15 cellular contexts compared by ENCODE assay signal in genomic region chr22:23496445-23496833, GRCh38.
"Had no signal": no experiment of that assay in that cellular context is flagged by ENCODE, and none has a peak within 500 bp of the region (broad histone marks: within the 10 kb centered on the region; RNA-seq: fewer than 3 reads in every experiment).

No MANE protein-coding gene starts in this region.

- H3K4me1 ChIP-seq: gastroesophageal sphincter, lower lobe of right lung had no signal

- H3K4me3 ChIP-seq: gastroesophageal sphincter, lower lobe of right lung, mucosa of descending colon, suprapubic skin had no signal

- H3K27ac ChIP-seq: brain microvascular endothelial cell, gastroesophageal sphincter, lower lobe of right lung, suprapubic skin had no signal

- H3K27me3 ChIP-seq: brain microvascular endothelial cell, gastroesophageal sphincter had no signal

- H3K27me3 Mint-ChIP-seq: dendritic cell treated with granulocyte-macrophage colony-stimulating factor and Interleukin-4, amounts not matched to agents 40 ng/mL and 50 ng/mL, for 4 days had no signal

- H3K4me3 Mint-ChIP-seq: activated CD4-positive, alpha-beta memory T cell treated with anti-CD3 and anti-CD28 coated beads for 36 hours; dendritic cell treated with granulocyte-macrophage colony-stimulating factor and Interleukin-4, amounts not matched to agents 40 ng/mL and 50 ng/mL, for 4 days had no signal

- H3K9me3 ChIP-seq: gastroesophageal sphincter, lower lobe of right lung, mucosa of descending colon, suprapubic skin had no signal

- H3K36me3 ChIP-seq: brain microvascular endothelial cell, gastroesophageal sphincter, lower lobe of right lung, suprapubic skin had no signal

- DNase-seq: activated CD4-positive, CD25-positive, alpha-beta regulatory T cell treated with anti-CD3 and anti-CD28 coated beads, Interleukin-2, amount 50 U/mL, for 72 hours; brain microvascular endothelial cell; cerebellar nuclear complex; effector memory CD8-positive, alpha-beta T cell; lower lobe of right lung; mucosa of descending colon; naive thymus-derived CD8-positive, alpha-beta T cell; stimulated activated CD4-positive, alpha-beta T cell treated with anti-CD3 and anti-CD28 coated beads, Interleukin-2, amount 100 ng/mL, for 48 hours; stimulated activated naive CD8-positive, alpha-beta T cell treated with anti-CD3 and anti-CD28 coated beads, Interleukin-15, Interleukin-2, amounts not matched to agents 100 U/mL and 50 U/mL, for 24 hours had no signal

- H3K27ac Mint-ChIP-seq: activated CD4-positive, alpha-beta memory T cell treated with anti-CD3 and anti-CD28 coated beads for 36 hours; activated T-helper 2 cell treated with anti-CD3 and anti-CD28 coated beads, Interferon-gamma antibody, Interleukin-2, Interleukin-4, amounts not matched to agents 10 μg/mL and 5 μg/mL and 100 μg/mL, durations not matched to agents 14 hours and 24 hours and 36 hours; dendritic cell treated with granulocyte-macrophage colony-stimulating factor and Interleukin-4, amounts not matched to agents 40 ng/mL and 50 ng/mL, for 4 days; effector memory CD8-positive, alpha-beta T cell had no signal

- H3K9me3 Mint-ChIP-seq: activated CD4-positive, alpha-beta memory T cell treated with anti-CD3 and anti-CD28 coated beads for 36 hours; activated naive CD4-positive, alpha-beta T cell treated with anti-CD3 and anti-CD28 coated beads, Interleukin-2, amount 50 U/mL, for 72 hours; activated T-helper 2 cell treated with anti-CD3 and anti-CD28 coated beads, Interferon-gamma antibody, Interleukin-2, Interleukin-4, amounts not matched to agents 10 μg/mL and 5 μg/mL and 100 μg/mL, durations not matched to agents 14 hours and 24 hours and 36 hours; dendritic cell treated with granulocyte-macrophage colony-stimulating factor and Interleukin-4, amounts not matched to agents 40 ng/mL and 50 ng/mL, for 4 days; effector memory CD8-positive, alpha-beta T cell; naive thymus-derived CD8-positive, alpha-beta T cell had no signal

- H3K36me3 Mint-ChIP-seq: activated CD4-positive, alpha-beta memory T cell treated with anti-CD3 and anti-CD28 coated beads for 36 hours; activated naive CD4-positive, alpha-beta T cell treated with anti-CD3 and anti-CD28 coated beads, Interleukin-2, amount 50 U/mL, for 72 hours; naive thymus-derived CD8-positive, alpha-beta T cell had no signal

- ATAC-seq: activated naive CD4-positive, alpha-beta T cell treated with anti-CD3 and anti-CD28 coated beads, Interleukin-2, amount 50 U/mL, for 72 hours; effector memory CD8-positive, alpha-beta T cell; gastroesophageal sphincter; lower lobe of right lung; mucosa of descending colon; stimulated activated naive CD8-positive, alpha-beta T cell treated with anti-CD3 and anti-CD28 coated beads, Interleukin-15, Interleukin-2, amounts not matched to agents 100 U/mL and 50 U/mL, for 24 hours had no signal
